ENCODE assay signal across 17 cellular contexts in the genomic region with DNA sequence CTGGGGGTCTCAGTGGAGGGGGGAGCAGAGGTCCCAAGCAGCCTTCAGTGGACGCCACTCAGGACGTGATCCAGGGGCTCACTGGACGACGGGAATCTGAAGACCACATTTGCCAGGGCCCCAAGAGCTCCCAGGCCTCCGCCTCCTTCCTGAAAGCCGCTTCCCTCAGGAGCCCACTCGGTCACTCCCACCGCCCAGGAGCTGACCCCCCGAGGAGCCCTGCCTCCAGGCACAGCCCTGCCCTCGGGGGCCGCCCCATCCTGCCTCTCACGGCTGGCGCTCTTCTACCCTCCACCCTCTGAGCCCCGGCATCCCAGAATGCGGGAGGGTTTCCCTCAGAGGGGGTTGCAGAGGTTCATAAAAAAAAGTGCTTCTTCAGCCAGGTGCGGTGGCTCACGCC. TPM values are rescaled to one million over a fixed set of nuclear protein-coding genes. Genes with fewer than 3 reads are reported as not detected.
DNase-seq lines count a peak whose midpoint lies in the region; ATAC-seq and TF ChIP-seq lines count a peak whose summit lies in the region.
"Had no signal": no experiment of that assay in that cellular context is flagged by ENCODE, and none has a peak within 500 bp of the region (broad histone marks: within the 10 kb centered on the region; RNA-seq: fewer than 3 reads in every experiment).

No MANE protein-coding gene starts in this region.

- CTCF ChIA-PET in HEK293 (lab: Yijun Ruan, JAX) = interaction anchor here (1.2 kb wide), 1 partner anchor 37 kb away, joined by 3 read pairs; no protein-coding TSS in a partner anchor

- intact Hi-C loops in right cardiac atrium (cut with DNase I) = no loop called here

- no peak overlapping the region; a peak in 1 of 22 replicates for H3K9ac ChIP-seq in BLaER1 treated with 17β-estradiol and CSF1 and Interleukin-3, amounts not matched to agents 10 nM and 100 nM

- no peak overlapping the region for H3K27ac ChIP-seq in BLaER1 treated with 17β-estradiol and CSF1 and Interleukin-3, amounts not matched to agents 10 nM and 100 nM
- H3K27ac ChIP-seq in HEK293 (ENCODE audit: extremely low read depth, low read depth, low read length) (no peak overlapping the region), right cardiac atrium (ENCODE audit: low read length) (no peak overlapping the region), thoracic aorta (peak overlapping the region; percentile 90 to 97)
- H3K27ac ChIP-seq: SK-N-MC had no signal

- H3K4me2 ChIP-seq in BLaER1 treated with 17β-estradiol and CSF1 and Interleukin-3, amounts not matched to agents 10 nM and 100 nM = peak overlapping the region in 8 of 11 experiments; percentile 79 to 90 (median 84); a peak in 11 of 22 replicates

- DNase-seq in right cardiac atrium (peak in 2 of 3 donors; percentile 14 to 69), thoracic aorta (ENCODE audit: low spot score) (no peak), NCI-H1694 treated with DMSO at 0.1 percent for 48 hours (lab: John Stamatoyannopoulos, UW) (no peak), BE2C (no peak), foreskin fibroblast (no peak)
- DNase-seq: DND-41, HCEC 1CT, Kasumi-1, MM.1S, NCI-H1092 treated with DMSO at 0.1 percent for 48 hours, NCI-H2081 treated with DMSO at 0.1 percent for 48 hours, NCI-H446 treated with DMSO at 0.1 percent for 48 hours, SHP77 had no signal

- no peak overlapping the region for H3K4me3 ChIP-seq in BLaER1 treated with 17β-estradiol and CSF1 and Interleukin-3, amounts not matched to agents 10 nM and 100 nM
- H3K4me3 ChIP-seq in HEK293 (ENCODE audit: low read depth, low read length) (no peak overlapping the region), right cardiac atrium (ENCODE audit: low read length) (no peak overlapping the region), thoracic aorta (no peak overlapping the region), BE2C (ENCODE audit: low read depth, low read length) (no peak overlapping the region), foreskin fibroblast (ENCODE audit: low read depth in 1 of 2, low read length in 2 of 2) (no peak overlapping the region)
- H3K4me3 ChIP-seq: SK-N-MC had no signal

- peaks cover 0 to 98% (median 61%) of the 10 kb centered on the region in 11 experiments; a peak in 19 of 22 replicates for H4K20me1 ChIP-seq in BLaER1 treated with 17β-estradiol and CSF1 and Interleukin-3, amounts not matched to agents 10 nM and 100 nM

- H3K27me3 ChIP-seq in BLaER1 treated with 17β-estradiol and CSF1 and Interleukin-3, amounts not matched to agents 10 nM and 100 nM = no peaks in the 10 kb centered on the region
- no peaks in the 10 kb centered on the region for H3K27me3 ChIP-seq in right cardiac atrium (ENCODE audit: control insufficient read depth, insufficient read depth)
- H3K27me3 ChIP-seq in thoracic aorta (replicated peaks; ENCODE audit: insufficient read depth) = no peaks in the 10 kb centered on the region
- H3K27me3 ChIP-seq in BE2C = no peaks in the 10 kb centered on the region

- POLR2A ChIA-PET in HEK293 (lab: Yijun Ruan, JAX) = no interaction called here

- peaks cover 0 to 91% (median 0%) of the 10 kb centered on the region in 11 experiments; a peak in 10 of 22 replicates for H3K36me3 ChIP-seq in BLaER1 treated with 17β-estradiol and CSF1 and Interleukin-3, amounts not matched to agents 10 nM and 100 nM
- H3K36me3 ChIP-seq in HEK293 (ENCODE audit: control insufficient read depth in 2 of 2, insufficient read depth in 1 of 2, low read length in 2 of 2) (peaks cover 0 to 7% of the 10 kb centered on the region in 2 experiments; a peak in 1 of 3 replicates), thoracic aorta (peaks cover 5% of the 10 kb centered on the region), BE2C (no peaks in the 10 kb centered on the region)

- H3K9me3 ChIP-seq in BLaER1 treated with 17β-estradiol and CSF1 and Interleukin-3, amounts not matched to agents 10 nM and 100 nM (replicated peaks in 1 of 11) = no peaks in the 10 kb centered on the region
- H3K9me3 ChIP-seq in HEK293 (ENCODE audit: control insufficient read depth, insufficient read depth, low read depth, low read length) (no peaks in the 10 kb centered on the region), right cardiac atrium (ENCODE audit: control insufficient read depth, low read length) (no peaks in the 10 kb centered on the region), thoracic aorta (no peaks in the 10 kb centered on the region), BE2C (no peaks in the 10 kb centered on the region)

- ATAC-seq in right cardiac atrium (no peak), thoracic aorta (ENCODE audit: insufficient number of reproducible peaks, low FRiP score, low read depth) (no peak)

- H3K4me1 ChIP-seq in BLaER1 treated with 17β-estradiol and CSF1 and Interleukin-3, amounts not matched to agents 10 nM and 100 nM = peaks cover 22 to 70% (median 62%) of the 10 kb centered on the region in 10 experiments
- H3K4me1 ChIP-seq in HEK293 (ENCODE audit: control insufficient read depth, insufficient read depth, low read length) (no peaks in the 10 kb centered on the region), right cardiac atrium (ENCODE audit: control insufficient read depth, insufficient read depth, low read length) (peaks cover 8% of the 10 kb centered on the region), thoracic aorta (ENCODE audit: control insufficient read depth in 1 of 2, low read depth in 2 of 2) (peaks cover 21 to 62% of the 10 kb centered on the region in 2 donors), BE2C (no peaks in the 10 kb centered on the region)

- no peak for TF ChIP-seq CTCF in HEK293 (tag by site-specific recombination; IDR thresholded peaks at IDR 0.05)
- TF ChIP-seq CTCF in thoracic aorta (IDR thresholded peaks at IDR 0.05) = no peak
- no peak for TF ChIP-seq CTCF in BE2C (IDR thresholded peaks at IDR 0.05; ENCODE audit: low read depth, low read length)
- no peak for TF ChIP-seq CTCF in foreskin fibroblast (IDR thresholded peaks at IDR 0.05; ENCODE audit: low read depth, low read length)

- 82% methylated on average over 17 of the region's 17 CpGs for WGBS in right cardiac atrium

TF ChIP-seq in HEK293, 187 proteins besides CTCF, POLR2A, EP300 and RAD21:
- TF ChIP-seq ZIC2 (tag by site-specific recombination; IDR thresholded peaks at IDR 0.05) (peak; percentile 17; the same call in 1 of the 2 replicates), ZNF561 (tag by site-specific recombination; IDR thresholded peaks at IDR 0.05; ENCODE audit: borderline replicate concordance) (no peak), ZNF548 (tag by site-specific recombination; IDR thresholded peaks at IDR 0.05) (no peak), WT1 (tag by site-specific recombination; IDR thresholded peaks at IDR 0.05) (no peak), ZNF341 (tag by site-specific recombination; IDR thresholded peaks at IDR 0.05; ENCODE audit: low read depth) (peak; percentile 45; the same call in 1 of the 2 replicates), KLF1 (tag by site-specific recombination; IDR thresholded peaks at IDR 0.05) (no peak)
- TF ChIP-seq, protein P1, sequence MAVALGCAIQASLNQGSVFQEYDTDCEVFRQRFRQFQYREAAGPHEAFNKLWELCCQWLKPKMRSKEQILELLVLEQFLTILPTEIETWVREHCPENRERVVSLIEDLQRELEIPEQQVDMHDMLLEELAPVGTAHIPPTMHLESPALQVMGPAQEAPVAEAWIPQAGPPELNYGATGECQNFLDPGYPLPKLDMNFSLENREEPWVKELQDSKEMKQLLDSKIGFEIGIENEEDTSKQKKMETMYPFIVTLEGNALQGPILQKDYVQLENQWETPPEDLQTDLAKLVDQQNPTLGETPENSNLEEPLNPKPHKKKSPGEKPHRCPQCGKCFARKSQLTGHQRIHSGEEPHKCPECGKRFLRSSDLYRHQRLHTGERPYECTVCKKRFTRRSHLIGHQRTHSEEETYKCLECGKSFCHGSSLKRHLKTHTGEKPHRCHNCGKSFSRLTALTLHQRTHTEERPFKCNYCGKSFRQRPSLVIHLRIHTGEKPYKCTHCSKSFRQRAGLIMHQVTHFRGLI (tag by site-specific recombination; IDR thresholded peaks at IDR 0.05) = no peak

RNA-seq across cellular contexts. Expression of a gene that starts 24.2 kb away (rescaled TPM):
- total RNA-seq in right cardiac atrium (10 to 100 TPM; 13.9 to 16.1 (median 14.4) TPM), thoracic aorta (10 to 100 TPM; 12.6 to 13.0 TPM)
- polyA plus RNA-seq in right cardiac atrium = 14.2 TPM
- polyA plus RNA-seq in BE2C (2012; ENCODE audit: insufficient read depth, insufficient read length, low read depth) = 16.4 TPM

RNA-seq across cellular contexts. Expression of a gene that starts 41.6 kb away (rescaled TPM):
- total RNA-seq in right cardiac atrium = 10 to 100 TPM; 14.7 to 21.8 (median 17.3) TPM
- 11.6 TPM for polyA plus RNA-seq in right cardiac atrium
- 10 to 100 TPM; 13.9 to 18.9 TPM for total RNA-seq in thoracic aorta
- 11.4 TPM for polyA plus RNA-seq in BE2C (2012; ENCODE audit: insufficient read depth, insufficient read length, low read depth)
- polyA plus RNA-seq: CD14-positive monocyte had no signal

Comparison
In these comparisons a context has a peak if more than half of its experiments do, and no peak if none do; other contexts are left out.
1. H3K27ac ChIP-seq: peak in thoracic aorta (2 of 2); none in BLaER1 treated with 17β-estradiol and CSF1 and Interleukin-3, amounts not matched to agents 10 nM and 100 nM (0 of 11), HEK293 (single experiment) and right cardiac atrium (single experiment).
2. DNase-seq: peak in right cardiac atrium (2 of 3); none in thoracic aorta (single experiment), NCI-H1694 treated with DMSO at 0.1 percent for 48 hours (single experiment), BE2C (single experiment) and foreskin fibroblast (0 of 2).